In genomic region chr9:81588148-81588874, GRCh38 we compare ENCODE assay signal across 11 cellular contexts.
DNase-seq lines count a peak whose midpoint lies in the region; ATAC-seq and TF ChIP-seq lines count a peak whose summit lies in the region.
"Had no signal": no experiment of that assay in that cellular context is flagged by ENCODE, and none has a peak within 500 bp of the region (broad histone marks: within the 10 kb centered on the region; RNA-seq: fewer than 3 reads in every experiment).

No MANE protein-coding gene starts in this region.

- intact Hi-C loops in esophagus muscularis mucosa (cut with DNase I) = loop anchor here (10.0 kb wide), 1 partner anchor 256 kb away; no protein-coding TSS in a partner anchor
- intact Hi-C loops in activated naive CD4-positive, alpha-beta T cell treated with anti-CD3 and anti-CD28 coated beads for 36 hours (cut with micrococcal nuclease) = no loop called here

- no peak for ATAC-seq in HG03571 (IDR thresholded peaks at IDR 0.05; ENCODE audit: unreplicated experiment)
- no peak for ATAC-seq in HG02870 (IDR thresholded peaks at IDR 0.05; ENCODE audit: unreplicated experiment)
- ATAC-seq in GM19328 (IDR thresholded peaks at IDR 0.05; ENCODE audit: unreplicated experiment) = no peak

- WGBS in esophagus muscularis mucosa = 66% methylated on average over 12 of the region's 15 CpGs

- H3K4me3 Mint-ChIP-seq in nephron progenitor cell = no peak overlapping the region
- no peak overlapping the region for H3K4me3 Mint-ChIP-seq in activated naive CD4-positive, alpha-beta T cell treated with anti-CD3 and anti-CD28 coated beads for 36 hours
- H3K4me3 Mint-ChIP-seq: IgD-negative memory B cell had no signal

- peak; percentile 79 for DNase-seq in NCI-H748 treated with DMSO at 0.1 percent for 48 hours (lab: John Stamatoyannopoulos, UW)
- no peak for DNase-seq in esophagus muscularis mucosa (ENCODE audit: extremely low spot score)
- no peak for DNase-seq in nephron progenitor cell
- no peak for DNase-seq in activated naive CD4-positive, alpha-beta T cell treated with anti-CD3 and anti-CD28 coated beads for 36 hours
- DNase-seq: T1000 had no signal

- H3K9me3 ChIP-seq in esophagus muscularis mucosa = no peaks in the 10 kb centered on the region

- H3K4me3 ChIP-seq in esophagus muscularis mucosa = no peak overlapping the region

- peaks cover 25 to 93% (median 54%) of the 10 kb centered on the region in 4 donors for H3K36me3 ChIP-seq in esophagus muscularis mucosa

- H3K27ac Mint-ChIP-seq in nephron progenitor cell = peak overlapping the region; percentile 86
- H3K27ac Mint-ChIP-seq in activated naive CD4-positive, alpha-beta T cell treated with anti-CD3 and anti-CD28 coated beads for 36 hours = no peak overlapping the region
- H3K27ac Mint-ChIP-seq: IgD-negative memory B cell had no signal

- no peaks in the 10 kb centered on the region for H3K27me3 Mint-ChIP-seq in nephron progenitor cell (ENCODE audit: low read depth, poor library complexity)
- peaks cover 4% of the 10 kb centered on the region for H3K27me3 Mint-ChIP-seq in activated naive CD4-positive, alpha-beta T cell treated with anti-CD3 and anti-CD28 coated beads for 36 hours (ENCODE audit: low read depth)
- H3K27me3 Mint-ChIP-seq: IgD-negative memory B cell had no signal

- TF ChIP-seq POLR2A in esophagus muscularis mucosa (IDR thresholded peaks at IDR 0.05; ENCODE audit: low read depth) = no peak

- no peak for TF ChIP-seq EP300 in esophagus muscularis mucosa (IDR thresholded peaks at IDR 0.05)

- H3K27ac ChIP-seq in C4-2B = peak overlapping the region; percentile 79
- peak overlapping the region; percentile 71 to 83 (median 74) for H3K27ac ChIP-seq in esophagus muscularis mucosa (replicated peaks in 1 of 4)
- H3K27ac ChIP-seq: parathyroid adenoma had no signal

- H3K4me1 Mint-ChIP-seq in nephron progenitor cell = peaks cover 50% of the 10 kb centered on the region
- H3K4me1 Mint-ChIP-seq in activated naive CD4-positive, alpha-beta T cell treated with anti-CD3 and anti-CD28 coated beads for 36 hours (ENCODE audit: low read depth) = no peaks in the 10 kb centered on the region

- no peaks in the 10 kb centered on the region for H3K9me3 Mint-ChIP-seq in nephron progenitor cell
- no peaks in the 10 kb centered on the region for H3K9me3 Mint-ChIP-seq in activated naive CD4-positive, alpha-beta T cell treated with anti-CD3 and anti-CD28 coated beads for 36 hours

- peaks cover 94% of the 10 kb centered on the region for H3K36me3 Mint-ChIP-seq in nephron progenitor cell (ENCODE audit: low read depth)
- no peaks in the 10 kb centered on the region for H3K36me3 Mint-ChIP-seq in activated naive CD4-positive, alpha-beta T cell treated with anti-CD3 and anti-CD28 coated beads for 36 hours (ENCODE audit: low read depth)

- TF ChIP-seq CTCF in C4-2B (conservative IDR thresholded peaks at IDR 0.05) = no peak
- no peak for TF ChIP-seq CTCF in esophagus muscularis mucosa (IDR thresholded peaks at IDR 0.05)
- TF ChIP-seq CTCF in nephron progenitor cell (IDR thresholded peaks at IDR 0.05) = no peak

- no peaks in the 10 kb centered on the region for H3K27me3 ChIP-seq in esophagus muscularis mucosa

- CTCF ChIA-PET in activated naive CD4-positive, alpha-beta T cell treated with anti-CD3 and anti-CD28 coated beads for 36 hours (lab: Charles Lee) = no interaction called here

- peaks cover 15 to 63% (median 53%) of the 10 kb centered on the region in 4 donors for H3K4me1 ChIP-seq in esophagus muscularis mucosa
